1 cellular context compared by ENCODE assay signal in the genomic region with DNA sequence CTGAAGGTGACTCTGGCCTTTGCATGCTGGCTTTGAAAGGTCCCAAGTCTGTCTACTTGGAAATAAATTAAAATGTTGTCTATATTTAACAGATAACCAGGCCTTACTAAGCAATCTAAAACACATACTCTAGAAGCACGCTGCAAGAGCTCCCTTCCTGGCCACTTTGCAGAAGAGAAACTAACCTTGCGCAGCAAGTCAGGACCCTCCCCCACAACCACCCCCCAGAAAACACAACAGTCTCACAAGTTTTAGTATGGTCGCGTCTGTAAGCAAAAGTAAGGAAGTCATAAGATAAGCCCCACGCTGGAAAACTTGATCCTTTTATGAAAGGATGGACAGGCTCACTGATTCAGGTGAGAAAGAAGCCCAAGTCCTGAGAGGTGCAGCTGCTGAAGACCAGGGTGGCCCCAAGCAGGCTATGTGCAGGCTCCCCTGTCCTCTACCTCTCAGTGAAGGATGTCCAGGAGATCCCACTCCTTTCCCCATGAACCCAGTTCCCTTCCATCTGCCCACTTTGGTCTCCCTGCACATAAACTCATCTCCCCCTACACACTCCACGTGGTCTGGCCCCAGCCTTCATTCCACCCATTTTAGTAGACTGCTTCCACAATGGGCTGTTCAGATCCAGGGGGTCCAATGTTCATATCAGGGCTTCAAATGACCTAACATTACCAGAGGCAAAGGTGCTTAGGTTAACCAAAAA.
A peak's percentile ranks its signal among the peaks of the same experiment; 100 is the strongest.
TF ChIP-seq lines count a peak whose summit lies in the region.

No MANE protein-coding gene starts in this region.

TF ChIP-seq in HEK293, 187 proteins besides CTCF, POLR2A, EP300 and RAD21:
- TF ChIP-seq ZNF140 (tag by site-specific recombination; IDR thresholded peaks at IDR 0.05) (no peak), BCL11B (tag by site-specific recombination; IDR thresholded peaks at IDR 0.05; ENCODE audit: low read depth) (no peak), ZNF324 (tag by site-specific recombination; IDR thresholded peaks at IDR 0.05) (no peak), ZBTB20 (tag by site-specific recombination; IDR thresholded peaks at IDR 0.05) (no peak), YY2 (tag by site-specific recombination; IDR thresholded peaks at IDR 0.05) (no peak), ZNF701 (tag by site-specific recombination; IDR thresholded peaks at IDR 0.05) (no peak)
- TF ChIP-seq, protein P1, sequence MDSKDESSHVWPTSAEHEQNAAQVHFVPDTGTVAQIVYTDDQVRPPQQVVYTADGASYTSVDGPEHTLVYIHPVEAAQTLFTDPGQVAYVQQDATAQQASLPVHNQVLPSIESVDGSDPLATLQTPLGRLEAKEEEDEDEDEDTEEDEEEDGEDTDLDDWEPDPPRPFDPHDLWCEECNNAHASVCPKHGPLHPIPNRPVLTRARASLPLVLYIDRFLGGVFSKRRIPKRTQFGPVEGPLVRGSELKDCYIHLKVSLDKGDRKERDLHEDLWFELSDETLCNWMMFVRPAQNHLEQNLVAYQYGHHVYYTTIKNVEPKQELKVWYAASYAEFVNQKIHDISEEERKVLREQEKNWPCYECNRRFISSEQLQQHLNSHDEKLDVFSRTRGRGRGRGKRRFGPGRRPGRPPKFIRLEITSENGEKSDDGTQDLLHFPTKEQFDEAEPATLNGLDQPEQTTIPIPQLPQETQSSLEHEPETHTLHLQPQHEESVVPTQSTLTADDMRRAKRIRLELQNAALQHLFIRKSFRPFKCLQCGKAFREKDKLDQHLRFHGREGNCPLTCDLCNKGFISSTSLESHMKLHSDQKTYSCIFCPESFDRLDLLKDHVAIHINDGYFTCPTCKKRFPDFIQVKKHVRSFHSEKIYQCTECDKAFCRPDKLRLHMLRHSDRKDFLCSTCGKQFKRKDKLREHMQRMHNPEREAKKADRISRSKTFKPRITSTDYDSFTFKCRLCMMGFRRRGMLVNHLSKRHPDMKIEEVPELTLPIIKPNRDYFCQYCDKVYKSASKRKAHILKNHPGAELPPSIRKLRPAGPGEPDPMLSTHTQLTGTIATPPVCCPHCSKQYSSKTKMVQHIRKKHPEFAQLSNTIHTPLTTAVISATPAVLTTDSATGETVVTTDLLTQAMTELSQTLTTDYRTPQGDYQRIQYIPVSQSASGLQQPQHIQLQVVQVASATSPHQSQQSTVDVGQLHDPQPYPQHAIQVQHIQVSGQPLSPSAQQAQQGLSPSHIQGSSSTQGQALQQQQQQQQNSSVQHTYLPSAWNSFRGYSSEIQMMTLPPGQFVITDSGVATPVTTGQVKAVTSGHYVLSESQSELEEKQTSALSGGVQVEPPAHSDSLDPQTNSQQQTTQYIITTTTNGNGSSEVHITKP (tag by site-specific recombination; IDR thresholded peaks at IDR 0.05), result peak; percentile 95
